In genomic region chr5:35788724-35789123, GRCh38 we compare ENCODE assay signal across 19 cellular contexts.
DNase-seq lines count a peak whose midpoint lies in the region; ATAC-seq, FAIRE-seq and TF ChIP-seq lines count a peak whose summit lies in the region.
"Had no signal": no experiment of that assay in that cellular context is flagged by ENCODE, and none has a peak within 500 bp of the region (broad histone marks: within the 10 kb centered on the region; RNA-seq: fewer than 3 reads in every experiment).

No MANE protein-coding gene starts in this region.

- dilution Hi-C loops in endothelial cell of umbilical vein (cut with MboI; ENCODE audit: extremely low pct_ligation_motif_present, low sequenced_read_pairs), result no loop called here

- no peak for ATAC-seq in activated T-cell treated with anti-CD3 and anti-CD28 coated beads, Interleukin-2, amount 50 U/mL, for 72 hours (replicated peaks in 1 of 2)
- ATAC-seq in psoas muscle, result no peak

- H3K4me3 Mint-ChIP-seq in activated T-cell treated with anti-CD3 and anti-CD28 coated beads, Interleukin-2, amount 50 U/mL, for 24 hours, result no peak overlapping the region
- H3K4me3 Mint-ChIP-seq in activated T-cell treated with anti-CD3 and anti-CD28 coated beads, Interleukin-2, amount 50 U/mL, for 72 hours, result no peak overlapping the region
- H3K4me3 Mint-ChIP-seq in CD8-positive, alpha-beta memory T cell, result no peak overlapping the region

- no peak overlapping the region for H3K9ac ChIP-seq in endothelial cell of umbilical vein (replicated peaks; ENCODE audit: extremely low read depth, insufficient read depth, low read length)
- H3K9ac ChIP-seq: BLaER1, GM23248 had no signal

- POLR2A ChIA-PET in CD8-positive, alpha-beta memory T cell (lab: Charles Lee), result no interaction called here
- POLR2A ChIA-PET in endothelial cell of umbilical vein (lab: Charles Lee), result no interaction called here

- no peak overlapping the region for H2AFZ ChIP-seq in endothelial cell of umbilical vein (ENCODE audit: low read depth, low read length)
- H2AFZ ChIP-seq: GM23248 had no signal

- FAIRE-seq in endothelial cell of umbilical vein (lab: Jason Lieb, UNC), result peak; percentile 82
- FAIRE-seq: A204.1, GM12891, GM18507 had no signal

- H3K9me3 ChIP-seq in CD8-positive, alpha-beta memory T cell (ENCODE audit: low read length), result no peaks in the 10 kb centered on the region
- H3K9me3 ChIP-seq in endothelial cell of umbilical vein (replicated peaks; ENCODE audit: control insufficient read depth, insufficient read depth, low read length) (no peaks in the 10 kb centered on the region), psoas muscle (no peaks in the 10 kb centered on the region)

- CTCF ChIA-PET in CD8-positive, alpha-beta memory T cell (lab: Charles Lee), result no interaction called here
- CTCF ChIA-PET in endothelial cell of umbilical vein (lab: Charles Lee), result interaction anchor here (2.9 kb wide), 2 partner anchors 12 to 136 kb away, joined by 11 to 12 read pairs; no protein-coding TSS in a partner anchor

- peaks cover 92% of the 10 kb centered on the region for H3K4me1 Mint-ChIP-seq in activated T-cell treated with anti-CD3 and anti-CD28 coated beads, Interleukin-2, amount 50 U/mL, for 24 hours (ENCODE audit: low read depth)
- peaks cover 90% of the 10 kb centered on the region for H3K4me1 Mint-ChIP-seq in activated T-cell treated with anti-CD3 and anti-CD28 coated beads, Interleukin-2, amount 50 U/mL, for 72 hours (ENCODE audit: low read depth)
- H3K4me1 Mint-ChIP-seq in CD8-positive, alpha-beta memory T cell, result peaks cover 71 to 91% (median 88%) of the 10 kb centered on the region in 3 donors

- H4K20me1 ChIP-seq in endothelial cell of umbilical vein (replicated peaks; ENCODE audit: control insufficient read depth, extremely low read depth, insufficient read depth, low read length), result no peaks in the 10 kb centered on the region
- H4K20me1 ChIP-seq: BLaER1 had no signal

- H3K9me1 ChIP-seq in endothelial cell of umbilical vein (replicated peaks; ENCODE audit: control insufficient read depth, extremely low read depth, insufficient read depth, low read length), result no peaks in the 10 kb centered on the region

- H3K27me3 ChIP-seq in CD8-positive, alpha-beta memory T cell (ENCODE audit: insufficient read depth, low read length, poor library complexity, severe bottlenecking), result no peaks in the 10 kb centered on the region
- H3K27me3 ChIP-seq in endothelial cell of umbilical vein (ENCODE audit: control insufficient read depth in 2 of 2, insufficient read depth in 2 of 2, low read length in 2 of 2) (no peaks in the 10 kb centered on the region), psoas muscle (ENCODE audit: insufficient read depth in 3 of 3, low read length in 2 of 3) (no peaks in the 10 kb centered on the region)
- H3K27me3 ChIP-seq: BLaER1 had no signal

- intact Hi-C loops in endothelial cell of umbilical vein (cut with micrococcal nuclease), result no loop called here
- intact Hi-C loops in psoas muscle (cut with DNase I), result no loop called here

- H3K4me2 ChIP-seq in endothelial cell of umbilical vein (ENCODE audit: insufficient read depth, low read length), result peak overlapping the region; percentile 45
- H3K4me2 ChIP-seq: BLaER1 had no signal

- no peaks in the 10 kb centered on the region for H3K27me3 Mint-ChIP-seq in activated T-cell treated with anti-CD3 and anti-CD28 coated beads, Interleukin-2, amount 50 U/mL, for 24 hours
- H3K27me3 Mint-ChIP-seq in activated T-cell treated with anti-CD3 and anti-CD28 coated beads, Interleukin-2, amount 50 U/mL, for 72 hours (ENCODE audit: low read depth), result no peaks in the 10 kb centered on the region
- peaks cover 0 to 2% of the 10 kb centered on the region in 2 donors for H3K27me3 Mint-ChIP-seq in CD8-positive, alpha-beta memory T cell

- TF ChIP-seq CTCF in endothelial cell of umbilical vein (IDR thresholded peaks at IDR 0.05; ENCODE audit: extremely low read depth in 1 of 2, insufficient read depth in 1 of 2, low read depth in 1 of 2, low read length in 2 of 2) (no peak), psoas muscle (IDR thresholded peaks at IDR 0.05) (no peak)

- H3K27ac ChIP-seq in CD8-positive, alpha-beta memory T cell (ENCODE audit: low read depth, low read length), result no peak overlapping the region
- H3K27ac ChIP-seq in endothelial cell of umbilical vein (ENCODE audit: insufficient read depth, low read depth, low read length) (no peak overlapping the region), psoas muscle (no peak overlapping the region)
- H3K27ac ChIP-seq: BLaER1, GM23248 had no signal

- H3K79me2 ChIP-seq in endothelial cell of umbilical vein (ENCODE audit: control insufficient read depth, insufficient read depth, low read length), result no peaks in the 10 kb centered on the region

- H3K4me3 ChIP-seq in CD8-positive, alpha-beta memory T cell (ENCODE audit: low read length), result no peak overlapping the region
- no peak overlapping the region for H3K4me3 ChIP-seq in endothelial cell of umbilical vein (replicated peaks in 1 of 3; ENCODE audit: insufficient read depth in 1 of 3, low read depth in 1 of 3, low read length in 3 of 3)
- no peak overlapping the region for H3K4me3 ChIP-seq in psoas muscle
- H3K4me3 ChIP-seq: BLaER1, GM23248 had no signal

- peaks cover 7% of the 10 kb centered on the region for H3K9me3 Mint-ChIP-seq in activated T-cell treated with anti-CD3 and anti-CD28 coated beads, Interleukin-2, amount 50 U/mL, for 24 hours
- H3K9me3 Mint-ChIP-seq in activated T-cell treated with anti-CD3 and anti-CD28 coated beads, Interleukin-2, amount 50 U/mL, for 72 hours, result no peaks in the 10 kb centered on the region
- no peaks in the 10 kb centered on the region for H3K9me3 Mint-ChIP-seq in CD8-positive, alpha-beta memory T cell

- BruUV-seq in endothelial cell of umbilical vein (replicated peaks; lab: Mats Ljungman, UMichigan), result no TSS peak

- TF ChIP-seq POLR2A in endothelial cell of umbilical vein (IDR thresholded peaks at IDR 0.05; ENCODE audit: low read depth, low read length), result no peak

- H3K36me3 Mint-ChIP-seq in activated T-cell treated with anti-CD3 and anti-CD28 coated beads, Interleukin-2, amount 50 U/mL, for 24 hours (ENCODE audit: low read depth), result peaks cover 11% of the 10 kb centered on the region
- no peaks in the 10 kb centered on the region for H3K36me3 Mint-ChIP-seq in activated T-cell treated with anti-CD3 and anti-CD28 coated beads, Interleukin-2, amount 50 U/mL, for 72 hours (ENCODE audit: insufficient read depth in 2 of 2)
- peaks cover 0 to 21% (median 0%) of the 10 kb centered on the region in 3 donors for H3K36me3 Mint-ChIP-seq in CD8-positive, alpha-beta memory T cell

- peak overlapping the region; percentile 15 for H3K27ac Mint-ChIP-seq in activated T-cell treated with anti-CD3 and anti-CD28 coated beads, Interleukin-2, amount 50 U/mL, for 24 hours
- H3K27ac Mint-ChIP-seq in activated T-cell treated with anti-CD3 and anti-CD28 coated beads, Interleukin-2, amount 50 U/mL, for 72 hours, result no peak overlapping the region
- peak overlapping the region in 6 of 8 donors; percentile 5 to 76 (median 53) for H3K27ac Mint-ChIP-seq in CD8-positive, alpha-beta memory T cell

- no peaks in the 10 kb centered on the region for H3K36me3 ChIP-seq in CD8-positive, alpha-beta memory T cell (ENCODE audit: insufficient read depth, low read length)
- H3K36me3 ChIP-seq in endothelial cell of umbilical vein (ENCODE audit: control insufficient read depth in 2 of 2, extremely low read depth in 1 of 2, insufficient read depth in 2 of 2, low read length in 2 of 2) (no peaks in the 10 kb centered on the region), psoas muscle (ENCODE audit: insufficient read depth in 1 of 2, low read depth in 1 of 2) (no peaks in the 10 kb centered on the region)
- H3K36me3 ChIP-seq: BLaER1 had no signal

- 67 to 70% (median 70%) methylated on average over 4 of the region's 4 CpGs for WGBS in psoas muscle, 3 donors

- peaks cover 74% of the 10 kb centered on the region for H3K4me1 ChIP-seq in CD8-positive, alpha-beta memory T cell (ENCODE audit: insufficient read depth, low read length)
- H3K4me1 ChIP-seq in endothelial cell of umbilical vein (ENCODE audit: control insufficient read depth, extremely low read depth, insufficient read depth, low read length) (peaks cover 11% of the 10 kb centered on the region), psoas muscle (no peaks in the 10 kb centered on the region)
- H3K4me1 ChIP-seq: BLaER1 had no signal

- DNase-seq in activated T-cell treated with anti-CD3 and anti-CD28 coated beads, Interleukin-2, amount 50 U/mL, for 24 hours, result no peak
- no peak for DNase-seq in activated T-cell treated with anti-CD3 and anti-CD28 coated beads, Interleukin-2, amount 50 U/mL, for 72 hours
- no peak for DNase-seq in CD8-positive, alpha-beta memory T cell
- DNase-seq in endothelial cell of umbilical vein (ENCODE audit: low read depth, low spot score) (peak; percentile 81), pulmonary artery endothelial cell (ENCODE audit: low read depth, low spot score) (peak; percentile 63), psoas muscle (no peak), A172 (ENCODE audit: low spot score) (no peak), NCI-H1930 (lab: John Stamatoyannopoulos, UW) (no peak)
- DNase-seq: GF-D8, GM23248, HCEC 1CT, NCI-H1105, NCI-H1694 treated with DMSO at 0.1 percent for 48 hours, NCI-H345, NCI-H526 treated with DMSO at 0.1 percent for 48 hours had no signal

TF ChIP-seq in endothelial cell of umbilical vein, 7 proteins besides CTCF, POLR2A, EP300 and RAD21:
- TF ChIP-seq MYC (IDR thresholded peaks at IDR 0.05; ENCODE audit: low read depth, low read length) (no peak), GATA2 (IDR thresholded peaks at IDR 0.05; ENCODE audit: insufficient read depth, insufficient read length, low read depth, low read length) (no peak), FOS (IDR thresholded peaks at IDR 0.05; ENCODE audit: borderline replicate concordance, insufficient read depth, low read length) (no peak), EZH2 (IDR thresholded peaks at IDR 0.05; ENCODE audit: borderline replicate concordance, low read depth, low read length, severe bottlenecking) (no peak)

Comparison
In these comparisons a context has a peak if more than half of its experiments do, and no peak if none do; other contexts are left out.
1. DNase-seq: peak in endothelial cell of umbilical vein (single experiment) and pulmonary artery endothelial cell (single experiment); none in activated T-cell treated with anti-CD3 and anti-CD28 coated beads, Interleukin-2, amount 50 U/mL, for 24 hours (single experiment), activated T-cell treated with anti-CD3 and anti-CD28 coated beads, Interleukin-2, amount 50 U/mL, for 72 hours (0 of 2), CD8-positive, alpha-beta memory T cell (0 of 5), psoas muscle (0 of 2), A172 (single experiment) and NCI-H1930 (0 of 2).